Comparison of ENCODE assay signal across 35 cellular contexts in genomic region chr16:79949417-79949816, GRCh38.
"Had no signal": no experiment of that assay in that cellular context is flagged by ENCODE, and none has a peak within 500 bp of the region (broad histone marks: within the 10 kb centered on the region; RNA-seq: fewer than 3 reads in every experiment).

No MANE protein-coding gene starts in this region.

- H3K4me3 ChIP-seq: ascending aorta, cardiac muscle cell, colonic mucosa had no signal

- H3K36me3 Mint-ChIP-seq: activated CD8-positive, alpha-beta memory T cell treated with anti-CD3 and anti-CD28 coated beads, Interleukin-2, amount 10 ng/mL, durations not matched to agents 7 days and 5 days; activated naive CD4-positive, alpha-beta T cell treated with anti-CD3 and anti-CD28 coated beads, Interleukin-2, amount 10 ng/mL, durations not matched to agents 7 days and 5 days; activated naive CD4-positive, alpha-beta T cell treated with anti-CD3 and anti-CD28 coated beads, Interleukin-2, amount 50 U/mL, for 24 hours; activated naive CD8-positive, alpha-beta T cell; activated naive CD8-positive, alpha-beta T cell treated with anti-CD3 and anti-CD28 coated beads, Interleukin-2, amount 10 ng/mL, durations not matched to agents 7 days and 5 days; brain had no signal

- ATAC-seq: activated CD4-positive, alpha-beta T cell treated with anti-CD3 and anti-CD28 coated beads for 36 hours; activated CD8-positive, alpha-beta memory T cell treated with anti-CD3 and anti-CD28 coated beads, Interleukin-2, amount 10 ng/mL, durations not matched to agents 7 days and 5 days; activated CD8-positive, alpha-beta T cell treated with anti-CD3 and anti-CD28 coated beads, Interleukin-2, amount 10 ng/mL, durations not matched to agents 7 days and 5 days; activated naive CD8-positive, alpha-beta T cell treated with anti-CD3 and anti-CD28 coated beads, Interleukin-2, amount 50 U/mL, for 24 hours had no signal

- H3K4me3 Mint-ChIP-seq: activated B cell treated with CpG ODN at 0.5 μM for 24 hours; activated CD4-positive, alpha-beta memory T cell treated with anti-CD3 and anti-CD28 coated beads, Interleukin-2, amount 10 ng/mL, durations not matched to agents 7 days and 5 days; activated CD4-positive, alpha-beta T cell treated with anti-CD3 and anti-CD28 coated beads for 36 hours; activated CD4-positive, alpha-beta T cell treated with anti-CD3 and anti-CD28 coated beads, Interleukin-2, amount 10 ng/mL, durations not matched to agents 7 days and 5 days; activated CD8-positive, alpha-beta memory T cell treated with anti-CD3 and anti-CD28 coated beads, Interleukin-2, amount 10 ng/mL, durations not matched to agents 7 days and 5 days; activated CD8-positive, alpha-beta T cell treated with anti-CD3 and anti-CD28 coated beads, Interleukin-2, amount 10 ng/mL, durations not matched to agents 7 days and 5 days; activated naive CD4-positive, alpha-beta T cell treated with anti-CD3 and anti-CD28 coated beads, Interleukin-2, amount 10 ng/mL, durations not matched to agents 7 days and 5 days; activated naive CD4-positive, alpha-beta T cell treated with anti-CD3 and anti-CD28 coated beads, Interleukin-2, amount 50 U/mL, for 24 hours; activated naive CD8-positive, alpha-beta T cell; activated naive CD8-positive, alpha-beta T cell treated with anti-CD3 and anti-CD28 coated beads, Interleukin-2, amount 10 ng/mL, durations not matched to agents 7 days and 5 days; activated naive CD8-positive, alpha-beta T cell treated with anti-CD3 and anti-CD28 coated beads, Interleukin-2, amount 50 U/mL, for 24 hours; activated T-cell treated with anti-CD3 and anti-CD28 coated beads, Interleukin-2, amount 50 U/mL, for 24 hours; brain; central memory CD8-positive, alpha-beta T cell; T-helper 2 cell treated with Interferon-gamma antibody and Interleukin-4, amounts not matched to agents 5 μg/mL and 100 μg/mL, for 36 hours had no signal

- H3K4me1 ChIP-seq: ascending aorta, colonic mucosa had no signal

- H3K9me3 Mint-ChIP-seq: activated B cell treated with CpG ODN at 0.5 μM for 24 hours; activated CD4-positive, alpha-beta T cell treated with anti-CD3 and anti-CD28 coated beads, Interleukin-2, amount 10 ng/mL, durations not matched to agents 7 days and 5 days; activated naive CD4-positive, alpha-beta T cell treated with anti-CD3 and anti-CD28 coated beads, Interleukin-2, amount 10 ng/mL, durations not matched to agents 7 days and 5 days; activated naive CD4-positive, alpha-beta T cell treated with anti-CD3 and anti-CD28 coated beads, Interleukin-2, amount 50 U/mL, for 24 hours; activated naive CD8-positive, alpha-beta T cell treated with anti-CD3 and anti-CD28 coated beads, Interleukin-2, amount 50 U/mL, for 24 hours; activated T-cell treated with anti-CD3 and anti-CD28 coated beads, Interleukin-2, amount 50 U/mL, for 24 hours; activated T-helper 2 cell treated with anti-CD3 and anti-CD28 coated beads, Interferon-gamma antibody, Interleukin-2, Interleukin-4, amounts not matched to agents 10 μg/mL and 5 μg/mL and 100 μg/mL, durations not matched to agents 14 hours and 24 hours and 36 hours; brain; central memory CD8-positive, alpha-beta T cell; T-helper 2 cell treated with Interferon-gamma antibody and Interleukin-4, amounts not matched to agents 5 μg/mL and 100 μg/mL, for 36 hours had no signal

- H3K27ac Mint-ChIP-seq: activated B cell treated with CpG ODN at 0.5 μM for 24 hours; activated CD4-positive, alpha-beta memory T cell treated with anti-CD3 and anti-CD28 coated beads, Interleukin-2, amount 10 ng/mL, durations not matched to agents 7 days and 5 days; activated CD4-positive, alpha-beta T cell treated with anti-CD3 and anti-CD28 coated beads for 36 hours; activated CD4-positive, alpha-beta T cell treated with anti-CD3 and anti-CD28 coated beads, Interleukin-2, amount 10 ng/mL, durations not matched to agents 7 days and 5 days; activated CD8-positive, alpha-beta memory T cell treated with anti-CD3 and anti-CD28 coated beads, Interleukin-2, amount 10 ng/mL, durations not matched to agents 7 days and 5 days; activated CD8-positive, alpha-beta T cell treated with anti-CD3 and anti-CD28 coated beads, Interleukin-2, amount 10 ng/mL, durations not matched to agents 7 days and 5 days; activated naive CD4-positive, alpha-beta T cell treated with anti-CD3 and anti-CD28 coated beads, Interleukin-2, amount 10 ng/mL, durations not matched to agents 7 days and 5 days; activated naive CD4-positive, alpha-beta T cell treated with anti-CD3 and anti-CD28 coated beads, Interleukin-2, amount 50 U/mL, for 24 hours; activated naive CD8-positive, alpha-beta T cell; activated naive CD8-positive, alpha-beta T cell treated with anti-CD3 and anti-CD28 coated beads, Interleukin-2, amount 10 ng/mL, durations not matched to agents 7 days and 5 days; activated naive CD8-positive, alpha-beta T cell treated with anti-CD3 and anti-CD28 coated beads, Interleukin-2, amount 50 U/mL, for 24 hours; activated T-cell treated with anti-CD3 and anti-CD28 coated beads, Interleukin-2, amount 50 U/mL, for 24 hours; activated T-helper 2 cell treated with anti-CD3 and anti-CD28 coated beads, Interferon-gamma antibody, Interleukin-2, Interleukin-4, amounts not matched to agents 10 μg/mL and 5 μg/mL and 100 μg/mL, durations not matched to agents 14 hours and 24 hours and 36 hours; brain; T-helper 2 cell treated with Interferon-gamma antibody and Interleukin-4, amounts not matched to agents 5 μg/mL and 100 μg/mL, for 36 hours had no signal

- H3K27me3 ChIP-seq: ascending aorta, colonic mucosa had no signal

- H3K4me1 Mint-ChIP-seq: activated B cell treated with CpG ODN at 0.5 μM for 24 hours; activated CD4-positive, alpha-beta T cell treated with anti-CD3 and anti-CD28 coated beads for 36 hours; activated naive CD4-positive, alpha-beta T cell treated with anti-CD3 and anti-CD28 coated beads, Interleukin-2, amount 50 U/mL, for 24 hours; activated naive CD8-positive, alpha-beta T cell treated with anti-CD3 and anti-CD28 coated beads, Interleukin-2, amount 10 ng/mL, durations not matched to agents 7 days and 5 days; brain; central memory CD8-positive, alpha-beta T cell had no signal

- H3K36me3 ChIP-seq: ascending aorta, cardiac muscle cell, colonic mucosa had no signal

- DNase-seq: activated B cell treated with CpG ODN at 0.5 μM for 24 hours; activated CD4-positive, alpha-beta memory T cell treated with anti-CD3 and anti-CD28 coated beads, Interleukin-2, amount 10 ng/mL, durations not matched to agents 7 days and 5 days; activated CD4-positive, alpha-beta T cell treated with anti-CD3 and anti-CD28 coated beads for 1 hour; activated CD4-positive, alpha-beta T cell treated with anti-CD3 and anti-CD28 coated beads for 36 hours; activated CD4-positive, alpha-beta T cell treated with anti-CD3 and anti-CD28 coated beads for 48 hours; activated CD4-positive, alpha-beta T cell treated with anti-CD3 and anti-CD28 coated beads, Interleukin-2, amount 10 ng/mL, durations not matched to agents 7 days and 5 days; activated CD4-positive, alpha-beta T cell treated with anti-CD3 and anti-CD28 coated beads, Interleukin-2, amount 50 U/mL, for 48 hours; activated CD8-positive, alpha-beta memory T cell treated with anti-CD3 and anti-CD28 coated beads for 24 hours; activated CD8-positive, alpha-beta memory T cell treated with anti-CD3 and anti-CD28 coated beads, Interleukin-2, amount 10 ng/mL, durations not matched to agents 7 days and 5 days; activated CD8-positive, alpha-beta memory T cell treated with anti-CD3 and anti-CD28 coated beads, Interleukin-2, amount 50 U/mL, for 48 hours; activated CD8-positive, alpha-beta T cell treated with anti-CD3 and anti-CD28 coated beads, Interleukin-2, amount 10 ng/mL, durations not matched to agents 7 days and 5 days; activated effector memory CD4-positive, alpha-beta T cell treated with Interleukin-2 at 50 U/mL for 16 hours; activated gamma-delta T cell; activated naive CD4-positive, alpha-beta T cell treated with anti-CD3 and anti-CD28 coated beads, Interleukin-2, amount 10 ng/mL, durations not matched to agents 7 days and 5 days; activated naive CD4-positive, alpha-beta T cell treated with Interleukin-2 at 50 U/mL for 16 hours; activated naive CD8-positive, alpha-beta T cell treated with anti-CD3 and anti-CD28 coated beads, Interleukin-2, amount 10 ng/mL, durations not matched to agents 7 days and 5 days; activated naive CD8-positive, alpha-beta T cell treated with anti-CD3 and anti-CD28 coated beads, Interleukin-2, amount 50 U/mL, for 24 hours; activated T-cell treated with anti-CD3 and anti-CD28 coated beads, Interleukin-2, amount 50 U/mL, for 24 hours; activated T-cell treated with anti-CD3 and anti-CD28 coated beads, Interleukin-2, amount 50 U/mL, for 48 hours; amygdala; anterior cingulate cortex; caudate nucleus; cerebellar nuclear complex; colonic mucosa; T-helper 2 cell; T-helper 9 cell had no signal

- H3K9me3 ChIP-seq: ascending aorta, colonic mucosa had no signal

- H3K27ac ChIP-seq: ascending aorta, cardiac muscle cell, colonic mucosa, VCaP had no signal

- H3K27me3 Mint-ChIP-seq: activated naive CD4-positive, alpha-beta T cell treated with anti-CD3 and anti-CD28 coated beads, Interleukin-2, amount 10 ng/mL, durations not matched to agents 7 days and 5 days had no signal
